Comparison of ENCODE assay signal across 12 cellular contexts in the genomic region with DNA sequence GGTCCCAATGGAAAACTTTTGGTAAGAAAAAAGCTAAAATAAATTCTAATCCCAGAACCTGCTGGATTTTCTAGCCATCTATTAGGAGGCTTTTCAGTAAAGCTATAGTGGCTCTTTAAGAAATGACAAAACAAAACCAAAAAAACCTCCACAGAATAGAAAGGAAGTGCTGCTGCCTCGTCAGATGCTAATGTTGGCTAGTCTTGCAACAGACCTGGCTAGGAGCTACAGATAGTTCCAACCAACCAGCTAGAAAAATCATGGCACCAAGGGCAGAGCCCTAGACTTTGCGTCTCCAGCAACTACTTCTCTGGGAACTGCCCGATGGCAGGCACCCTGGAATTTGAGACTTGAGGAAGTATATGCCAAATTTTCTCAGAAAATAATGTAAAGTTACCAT. TPM values are rescaled to one million over a fixed set of nuclear protein-coding genes. Genes with fewer than 3 reads are reported as not detected.
DNase-seq lines count a peak whose midpoint lies in the region; ATAC-seq and TF ChIP-seq lines count a peak whose summit lies in the region.
"Had no signal": no experiment of that assay in that cellular context is flagged by ENCODE, and none has a peak within 500 bp of the region (broad histone marks: within the 10 kb centered on the region; RNA-seq: fewer than 3 reads in every experiment).

No MANE protein-coding gene starts in this region.

- no peaks in the 10 kb centered on the region for H3K27me3 Mint-ChIP-seq in CD8-positive, alpha-beta memory T cell
- H3K27me3 Mint-ChIP-seq in T-cell (no peaks in the 10 kb centered on the region), MCF 10A (ENCODE audit: insufficient read depth, unreplicated experiment) (no peaks in the 10 kb centered on the region)

- TF ChIP-seq CTCF in left lung (IDR thresholded peaks at IDR 0.05) (no peak), MCF 10A (IDR thresholded peaks at IDR 0.05; ENCODE audit: unreplicated experiment) (no peak)

- peak overlapping the region in 6 of 7 donors; percentile 7 to 79 (median 61) for H3K4me3 Mint-ChIP-seq in CD8-positive, alpha-beta memory T cell
- H3K4me3 Mint-ChIP-seq in T-cell (peak overlapping the region; percentile 23 to 73 (median 44)), MCF 10A (ENCODE audit: unreplicated experiment) (no peak overlapping the region)

- peaks cover 0 to 4% (median 0%) of the 10 kb centered on the region in 3 donors for H3K36me3 Mint-ChIP-seq in CD8-positive, alpha-beta memory T cell
- H3K36me3 Mint-ChIP-seq in T-cell, result peaks cover 11% of the 10 kb centered on the region
- H3K36me3 Mint-ChIP-seq in MCF 10A (ENCODE audit: insufficient read depth, unreplicated experiment), result no peaks in the 10 kb centered on the region

- H3K9me3 ChIP-seq in CD8-positive, alpha-beta memory T cell (ENCODE audit: low read length), result no peaks in the 10 kb centered on the region
- H3K9me3 ChIP-seq in left lung, result no peaks in the 10 kb centered on the region

- intact Hi-C loops in left lung (cut with DNase I), result no loop called here
- intact Hi-C loops in MCF 10A (cut with micrococcal nuclease), result no loop called here

- POLR2A ChIA-PET in CD8-positive, alpha-beta memory T cell (lab: Charles Lee), result no interaction called here
- POLR2A ChIA-PET in T-cell (lab: Charles Lee) (interaction anchor here in 1 of 2 donors (1.5 kb wide), 1 partner anchor 22 kb away, joined by 7 read pairs; no protein-coding TSS in a partner anchor), MCF 10A (lab: Yijun Ruan, JAX) (no interaction called here)

- H3K27ac Mint-ChIP-seq in CD8-positive, alpha-beta memory T cell, result peak overlapping the region in 7 of 8 donors; percentile 33 to 91 (median 67)
- H3K27ac Mint-ChIP-seq in T-cell, result peak overlapping the region; percentile 89 to 94
- no peak overlapping the region for H3K27ac Mint-ChIP-seq in MCF 10A (ENCODE audit: low read depth, unreplicated experiment)

- H3K4me1 Mint-ChIP-seq in CD8-positive, alpha-beta memory T cell, result peaks cover 19 to 67% (median 42%) of the 10 kb centered on the region in 3 donors
- H3K4me1 Mint-ChIP-seq in T-cell (peaks cover 57 to 73% (median 65%) of the 10 kb centered on the region in 3 donors), MCF 10A (ENCODE audit: insufficient read depth, unreplicated experiment) (peaks cover 8% of the 10 kb centered on the region)

- ATAC-seq in T-cell (replicated peaks in 1 of 4) (peak; percentile 42 to 83 (median 72)), left lung (peak; percentile 51), HG03039 (IDR thresholded peaks at IDR 0.05; ENCODE audit: unreplicated experiment) (no peak)

- no peaks in the 10 kb centered on the region for H3K27me3 ChIP-seq in CD8-positive, alpha-beta memory T cell (ENCODE audit: insufficient read depth, low read length, poor library complexity, severe bottlenecking)
- no peaks in the 10 kb centered on the region for H3K27me3 ChIP-seq in left lung

- H3K4me1 ChIP-seq in CD8-positive, alpha-beta memory T cell (ENCODE audit: insufficient read depth, low read length), result peaks cover 43% of the 10 kb centered on the region
- peaks cover 0 to 33% of the 10 kb centered on the region in 2 donors for H3K4me1 ChIP-seq in left lung

- no peaks in the 10 kb centered on the region for H3K9me3 Mint-ChIP-seq in CD8-positive, alpha-beta memory T cell
- H3K9me3 Mint-ChIP-seq in T-cell (no peaks in the 10 kb centered on the region), MCF 10A (ENCODE audit: unreplicated experiment) (no peaks in the 10 kb centered on the region)

- H3K27ac ChIP-seq in CD8-positive, alpha-beta memory T cell (ENCODE audit: low read depth, low read length), result no peak overlapping the region
- H3K27ac ChIP-seq in left lung, result no peak overlapping the region
- H3K27ac ChIP-seq: coronary artery, PC-9 had no signal

- BruUV-seq in MCF 10A (replicated peaks; lab: Mats Ljungman, UMichigan), result no TSS peak

- DNase-seq in CD8-positive, alpha-beta memory T cell, result peak in 2 of 5 donors; percentile 33 to 54
- DNase-seq in Jurkat, Clone E6-1 (ENCODE audit: low read depth, low spot score), result peak; percentile 28
- DNase-seq in T-cell (peak in 4 of 34 experiments; percentile 14 to 27 (median 18)), left lung (no peak), MCF 10A (ENCODE audit: unreplicated experiment) (no peak), midbrain (lab: John Stamatoyannopoulos, UW) (no peak)
- DNase-seq: activated gamma-delta T cell, left cardiac atrium, NCI-H2081 treated with DMSO at 0.1 percent for 48 hours, PC-9 had no signal

- H3K36me3 ChIP-seq in CD8-positive, alpha-beta memory T cell (ENCODE audit: insufficient read depth, low read length), result no peaks in the 10 kb centered on the region
- H3K36me3 ChIP-seq in left lung, result no peaks in the 10 kb centered on the region

- H3K4me3 ChIP-seq in CD8-positive, alpha-beta memory T cell (ENCODE audit: low read length), result no peak overlapping the region
- no peak overlapping the region for H3K4me3 ChIP-seq in Jurkat, Clone E6-1 (ENCODE audit: low read length)
- no peak overlapping the region for H3K4me3 ChIP-seq in left lung
- H3K4me3 ChIP-seq: coronary artery, PC-9 had no signal

- CTCF ChIA-PET in CD8-positive, alpha-beta memory T cell (lab: Charles Lee), result no interaction called here
- CTCF ChIA-PET in T-cell (lab: Charles Lee), result interaction anchor here (0.6 to 1.5 kb wide), 4 partner anchors 76 to 271 kb away, joined by 3 to 5 read pairs (median 4); no protein-coding TSS in a partner anchor
- CTCF ChIA-PET in MCF 10A (lab: Yijun Ruan, JAX), result interaction anchor here (0.6 to 1.0 kb wide), 4 partner anchors 25 to 494 kb away, joined by 3 to 5 read pairs (median 4); no protein-coding TSS in a partner anchor

RNA-seq across cellular contexts. Expression of gene CD101, which starts 7.6 kb away (rescaled TPM):
- total RNA-seq in CD8-positive, alpha-beta memory T cell, result under 1 TPM; 0.39 to 0.66 TPM
- polyA plus RNA-seq in CD8-positive, alpha-beta memory T cell, result 72.0 TPM
- not detected for polyA plus RNA-seq in Jurkat, Clone E6-1 (2012; ENCODE audit: insufficient read depth, insufficient read length)
- total RNA-seq in T-cell (10 to 100 TPM in 2 of 5 donors, 1 to 10 TPM in 3; 4.8 to 13.4 (median 5.3) TPM), left lung (1 to 10 TPM; 2.7 to 8.3 TPM), MCF 10A (2022) (0.37 and 0.42 TPM in 2 replicates)

RNA-seq across cellular contexts. Expression of gene TTF2, which starts 51.0 kb away (rescaled TPM):
- total RNA-seq in CD8-positive, alpha-beta memory T cell, result 10 to 100 TPM; 89.0 TPM
- 11.7 TPM for polyA plus RNA-seq in CD8-positive, alpha-beta memory T cell
- polyA plus RNA-seq in Jurkat, Clone E6-1 (2012; ENCODE audit: insufficient read depth, insufficient read length), result 113 TPM
- total RNA-seq in T-cell (10 to 100 TPM; 26.7 to 37.1 (median 33.8) TPM), left lung (10 to 100 TPM; 21.0 to 21.1 TPM), MCF 10A (2022) (28.4 and 38.6 TPM in 2 replicates)
